ENCODE assay signal across 8 cellular contexts in the genomic region with DNA sequence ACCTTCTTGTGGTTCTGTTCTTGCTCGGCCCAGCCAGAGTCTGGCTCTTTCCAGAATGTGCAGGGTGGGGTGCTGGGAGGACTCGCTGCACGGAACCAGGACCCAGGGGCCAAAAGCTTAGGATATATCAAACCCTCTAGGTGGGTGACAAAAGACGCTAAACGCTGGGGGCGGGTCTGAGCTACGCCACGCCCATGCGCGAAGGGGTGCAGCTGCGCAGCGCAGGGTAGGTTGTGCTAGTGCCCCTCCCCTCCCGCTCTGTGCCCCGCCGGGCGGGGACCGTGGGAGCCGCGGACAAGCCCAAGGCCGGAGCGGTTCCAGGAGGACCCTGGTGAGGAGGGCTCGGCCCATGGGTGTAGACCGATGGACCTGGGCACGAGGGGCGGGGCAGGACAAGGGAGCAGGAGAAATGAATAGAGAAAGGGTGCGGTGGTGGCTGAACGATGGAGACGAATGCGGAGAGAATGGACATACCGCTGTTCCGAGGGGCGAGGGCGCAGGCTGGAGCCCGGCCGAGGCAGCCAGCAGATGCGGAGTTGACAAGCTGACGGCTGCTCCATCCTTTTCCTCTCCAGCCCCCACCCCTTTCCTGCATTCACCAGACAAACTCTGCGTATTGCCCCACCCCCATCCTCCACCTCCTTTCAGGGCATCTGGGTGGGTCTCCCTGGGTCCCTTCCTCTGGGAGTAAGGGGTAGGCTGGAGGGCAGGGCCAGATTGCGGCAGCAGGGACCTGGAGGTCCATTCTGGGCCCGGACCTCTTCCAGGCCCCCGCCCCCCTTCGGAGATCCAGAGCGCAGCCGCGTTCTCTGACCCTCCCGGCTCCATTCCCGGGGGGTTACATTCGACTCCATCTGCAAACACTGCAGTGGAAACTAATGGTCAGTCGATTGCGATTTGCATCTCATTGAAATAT. TPM values are rescaled to one million over a fixed set of nuclear protein-coding genes. Genes with fewer than 3 reads are reported as not detected.
DNase-seq lines count a peak whose midpoint lies in the region; ATAC-seq, FAIRE-seq and TF ChIP-seq lines count a peak whose summit lies in the region.

A gene with protein sequence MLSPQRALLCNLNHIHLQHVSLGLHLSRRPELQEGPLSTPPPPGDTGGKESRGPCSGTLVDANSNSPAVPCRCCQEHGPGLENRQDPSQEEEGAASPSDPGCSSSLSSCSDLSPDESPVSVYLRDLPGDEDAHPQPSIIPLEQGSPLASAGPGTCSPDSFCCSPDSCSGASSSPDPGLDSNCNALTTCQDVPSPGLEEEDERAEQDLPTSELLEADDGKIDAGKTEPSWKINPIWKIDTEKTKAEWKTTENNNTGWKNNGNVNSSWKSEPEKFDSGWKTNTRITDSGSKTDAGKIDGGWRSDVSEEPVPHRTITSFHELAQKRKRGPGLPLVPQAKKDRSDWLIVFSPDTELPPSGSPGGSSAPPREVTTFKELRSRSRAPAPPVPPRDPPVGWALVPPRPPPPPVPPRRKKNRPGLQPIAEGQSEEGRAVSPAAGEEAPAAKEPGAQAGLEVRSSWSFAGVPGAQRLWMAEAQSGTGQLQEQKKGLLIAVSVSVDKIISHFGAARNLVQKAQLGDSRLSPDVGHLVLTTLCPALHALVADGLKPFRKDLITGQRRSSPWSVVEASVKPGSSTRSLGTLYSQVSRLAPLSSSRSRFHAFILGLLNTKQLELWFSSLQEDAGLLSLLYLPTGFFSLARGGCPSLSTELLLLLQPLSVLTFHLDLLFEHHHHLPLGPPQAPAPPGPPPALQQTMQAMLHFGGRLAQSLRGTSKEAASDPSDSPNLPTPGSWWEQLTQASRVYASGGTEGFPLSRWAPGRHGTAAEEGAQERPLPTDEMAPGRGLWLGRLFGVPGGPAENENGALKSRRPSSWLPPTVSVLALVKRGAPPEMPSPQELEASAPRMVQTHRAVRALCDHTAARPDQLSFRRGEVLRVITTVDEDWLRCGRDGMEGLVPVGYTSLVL (plus strand): TSS at position 234 of the 916 bp plus-strand sequence. CDS start 880 bp downstream, outside the sequence.

- intact Hi-C loops in endothelial cell of umbilical vein (cut with micrococcal nuclease): loop anchor here (5.0 kb wide), 1 partner anchor 326 kb away; no protein-coding TSS in a partner anchor

- peak; percentile 55 for DNase-seq in ELR (ENCODE audit: low read depth)
- peak; percentile 83 to 97 for DNase-seq in NCI-H526 (lab: John Stamatoyannopoulos, UW)
- DNase-seq in activated T-cell treated with anti-CD3 and anti-CD28 coated beads for 48 hours (ENCODE audit: low read depth): peak; percentile 76
- DNase-seq in endothelial cell of umbilical vein (ENCODE audit: low read depth, low spot score): peak; percentile 78
- DNase-seq in stimulated activated CD8-positive, alpha-beta memory T cell treated with anti-CD3 and anti-CD28 coated beads, Interleukin-15, amount 100 ng/mL, for 1 hour (ENCODE audit: low read depth): peak; percentile 36

- no peak for TF ChIP-seq CTCF in endothelial cell of umbilical vein (IDR thresholded peaks at IDR 0.05; ENCODE audit: extremely low read depth in 1 of 2, insufficient read depth in 1 of 2, low read depth in 1 of 2, low read length in 2 of 2)

- peak within 1 kb of the TSS; percentile 1 for H3K4me2 ChIP-seq in endothelial cell of umbilical vein (ENCODE audit: insufficient read depth, low read length)

- H3K4me3 ChIP-seq in endothelial cell of umbilical vein (replicated peaks in 1 of 3; ENCODE audit: insufficient read depth in 1 of 3, low read depth in 1 of 3, low read length in 3 of 3) (peak within 1 kb of the TSS in 2 of 3 experiments; percentile 6 to 31), mesodermal cell (ENCODE audit: extremely low read depth, insufficient read depth, low read length, poor library complexity, severe bottlenecking) (peak within 1 kb of the TSS; percentile 11)

- H2AFZ ChIP-seq in endothelial cell of umbilical vein (ENCODE audit: low read depth, low read length): no peak within 1 kb of the TSS

- TF ChIP-seq POLR2A in endothelial cell of umbilical vein (IDR thresholded peaks at IDR 0.05; ENCODE audit: low read depth, low read length): peak; percentile 85

- no peak within 1 kb of the TSS for H3K27ac ChIP-seq in endothelial cell of umbilical vein (ENCODE audit: insufficient read depth, low read depth, low read length)
- H3K27ac ChIP-seq in mesodermal cell (ENCODE audit: low read depth, low read length, severe bottlenecking): peak within 1 kb of the TSS; percentile 16

- CTCF ChIA-PET in endothelial cell of umbilical vein (lab: Charles Lee): interaction anchor here (0.5 to 7.2 kb wide), 11 partner anchors 10 to 276 kb away, joined by 3 to 115 read pairs (median 3); partner anchors contain the start of genes CLK2 and FDPS

- H3K36me3 ChIP-seq in endothelial cell of umbilical vein (ENCODE audit: control insufficient read depth in 2 of 2, extremely low read depth in 1 of 2, insufficient read depth in 2 of 2, low read length in 2 of 2) (peaks cover 17 to 20% of the 10 kb centered on the region in 2 experiments), mesodermal cell (ENCODE audit: control insufficient read depth, insufficient read depth, low read length) (peaks cover 54% of the 10 kb centered on the region)

- H3K27me3 ChIP-seq in endothelial cell of umbilical vein (ENCODE audit: control insufficient read depth in 2 of 2, insufficient read depth in 2 of 2, low read length in 2 of 2): no peaks in the 10 kb centered on the region

- H3K4me1 ChIP-seq in endothelial cell of umbilical vein (ENCODE audit: control insufficient read depth, extremely low read depth, insufficient read depth, low read length): peaks cover 41% of the 10 kb centered on the region
- peaks cover 39% of the 10 kb centered on the region for H3K4me1 ChIP-seq in mesodermal cell (ENCODE audit: control insufficient read depth, insufficient read depth, low read length, poor library complexity, severe bottlenecking)

- H3K9ac ChIP-seq in endothelial cell of umbilical vein (replicated peaks; ENCODE audit: extremely low read depth, insufficient read depth, low read length): no peak within 1 kb of the TSS

- H3K9me1 ChIP-seq in endothelial cell of umbilical vein (replicated peaks; ENCODE audit: control insufficient read depth, extremely low read depth, insufficient read depth, low read length): no peaks in the 10 kb centered on the region

- dilution Hi-C loops in endothelial cell of umbilical vein (cut with MboI; ENCODE audit: extremely low pct_ligation_motif_present, low sequenced_read_pairs): no loop called here

- H3K79me2 ChIP-seq in endothelial cell of umbilical vein (ENCODE audit: control insufficient read depth, insufficient read depth, low read length): no peaks in the 10 kb centered on the region

- no peaks in the 10 kb centered on the region for H4K20me1 ChIP-seq in endothelial cell of umbilical vein (replicated peaks; ENCODE audit: control insufficient read depth, extremely low read depth, insufficient read depth, low read length)

- ATAC-seq in HG03280 (IDR thresholded peaks at IDR 0.05; ENCODE audit: unreplicated experiment): no peak
- no peak for ATAC-seq in GM21447 (IDR thresholded peaks at IDR 0.05; ENCODE audit: unreplicated experiment)

- no peaks in the 10 kb centered on the region for H3K9me3 ChIP-seq in endothelial cell of umbilical vein (replicated peaks; ENCODE audit: control insufficient read depth, insufficient read depth, low read length)
- H3K9me3 ChIP-seq in mesodermal cell (ENCODE audit: control insufficient read depth, low read length): no peaks in the 10 kb centered on the region

- WGBS in mesodermal cell (ENCODE audit: insufficient coverage in 2 of 2), 2 experiments: 49% methylated on average over 32 to 45 of the region's 50 CpGs

- BruUV-seq in endothelial cell of umbilical vein (replicated peaks; lab: Mats Ljungman, UMichigan): no TSS peak

- peak; percentile 80 for FAIRE-seq in endothelial cell of umbilical vein (lab: Jason Lieb, UNC)

- POLR2A ChIA-PET in endothelial cell of umbilical vein (lab: Charles Lee): interaction anchor here (0.6 to 1.1 kb wide), 4 partner anchors 9 to 48 kb away, joined by 3 to 10 read pairs (median 4); partner anchors contain the start of genes CLK2 and FDPS

TF ChIP-seq in endothelial cell of umbilical vein, 7 proteins besides CTCF, POLR2A, EP300 and RAD21:
- TF ChIP-seq MAX (IDR thresholded peaks at IDR 0.05; ENCODE audit: insufficient read depth, insufficient read length) (no peak), MYC (IDR thresholded peaks at IDR 0.05; ENCODE audit: low read depth, low read length) (no peak), FOS (IDR thresholded peaks at IDR 0.05; ENCODE audit: borderline replicate concordance, insufficient read depth, low read length) (no peak), JUN (IDR thresholded peaks at IDR 0.05; ENCODE audit: borderline replicate concordance, insufficient read depth, insufficient read length, low read depth) (no peak), GATA2 (IDR thresholded peaks at IDR 0.05; ENCODE audit: insufficient read depth, insufficient read length, low read depth, low read length) (no peak), POLR2AphosphoS5 (IDR thresholded peaks at IDR 0.05; ENCODE audit: insufficient read depth, low read depth, low read length) (peak; percentile 80), EZH2 (IDR thresholded peaks at IDR 0.05; ENCODE audit: borderline replicate concordance, low read depth, low read length, severe bottlenecking) (no peak)

RNA-seq across cellular contexts. Expression of the gene that starts here (rescaled TPM):
- 40.3 and 42.4 TPM in 2 replicates for total RNA-seq in endothelial cell of umbilical vein
- polyA plus RNA-seq in endothelial cell of umbilical vein: 46.6 and 63.3 TPM in 2 replicates
- polyA plus RNA-seq in endothelial cell of umbilical vein (2011; cell fraction: cytosol; rRNA removed): 29.3 and 36.9 TPM in 2 replicates
- polyA plus RNA-seq in endothelial cell of umbilical vein (2011; cell fraction: nucleus; rRNA removed): 80.2 and 87.8 TPM in 2 replicates
- polyA plus RNA-seq in endothelial cell of umbilical vein (2012): 31.1 and 31.4 TPM in 2 replicates
- polyA minus RNA-seq in endothelial cell of umbilical vein: 22.0 and 25.6 TPM in 2 replicates
- 40.5 TPM for polyA minus RNA-seq in endothelial cell of umbilical vein (2011; cell fraction: cytosol; rRNA and poly(A)+ RNA removed)
- polyA minus RNA-seq in endothelial cell of umbilical vein (2011; cell fraction: nucleus; rRNA and poly(A)+ RNA removed): 12.3 and 16.7 TPM in 2 replicates
- 38.3 TPM for polyA plus RNA-seq in mesodermal cell (2013, experiment 1 of 2)
- polyA plus RNA-seq in mesodermal cell (2013, experiment 2 of 2): 30.9 TPM

Comparison
In these comparisons a context has a peak if more than half of its experiments do, and no peak if none do; other contexts are left out.
1. DNase-seq: peak in every context shown above with its lines; median percentile 90 in NCI-H526; 78 in endothelial cell of umbilical vein; 76 in activated T-cell treated with anti-CD3 and anti-CD28 coated beads for 48 hours; 55 in ELR; 36 in stimulated activated CD8-positive, alpha-beta memory T cell treated with anti-CD3 and anti-CD28 coated beads, Interleukin-15, amount 100 ng/mL, for 1 hour.